In genomic region chr9:128190516-128191405, GRCh38 we compare ENCODE assay signal across 1 cellular context.
A peak's percentile ranks its signal among the peaks of the same experiment; 100 is the strongest.
TF ChIP-seq lines count a peak whose summit lies in the region.

No MANE protein-coding gene starts in this region.

TF ChIP-seq in HEK293, 187 proteins besides CTCF, POLR2A, EP300 and RAD21 (continued from another document and continues in another):
- peak; percentile 35 for TF ChIP-seq PATZ1 (tag by site-specific recombination; IDR thresholded peaks at IDR 0.05)
- no peak for TF ChIP-seq ZNF174 (tag by site-specific recombination; IDR thresholded peaks at IDR 0.05)
- TF ChIP-seq ZBTB21 (tag by site-specific recombination; IDR thresholded peaks at IDR 0.05): no peak
- TF ChIP-seq ZNF510 (tag by site-specific recombination; IDR thresholded peaks at IDR 0.05; ENCODE audit: insufficient replicate concordance): no peak
- TF ChIP-seq ZNF560 (tag by site-specific recombination; IDR thresholded peaks at IDR 0.05; ENCODE audit: borderline replicate concordance): no peak
- TF ChIP-seq ZBTB8A (tag by site-specific recombination; IDR thresholded peaks at IDR 0.05): 0 out of 2 replicates have a peak, but pooled peaks have one; percentile 67
- TF ChIP-seq ZNF530 (tag by site-specific recombination; IDR thresholded peaks at IDR 0.05; ENCODE audit: low read depth): no peak
- TF ChIP-seq, protein P1, sequence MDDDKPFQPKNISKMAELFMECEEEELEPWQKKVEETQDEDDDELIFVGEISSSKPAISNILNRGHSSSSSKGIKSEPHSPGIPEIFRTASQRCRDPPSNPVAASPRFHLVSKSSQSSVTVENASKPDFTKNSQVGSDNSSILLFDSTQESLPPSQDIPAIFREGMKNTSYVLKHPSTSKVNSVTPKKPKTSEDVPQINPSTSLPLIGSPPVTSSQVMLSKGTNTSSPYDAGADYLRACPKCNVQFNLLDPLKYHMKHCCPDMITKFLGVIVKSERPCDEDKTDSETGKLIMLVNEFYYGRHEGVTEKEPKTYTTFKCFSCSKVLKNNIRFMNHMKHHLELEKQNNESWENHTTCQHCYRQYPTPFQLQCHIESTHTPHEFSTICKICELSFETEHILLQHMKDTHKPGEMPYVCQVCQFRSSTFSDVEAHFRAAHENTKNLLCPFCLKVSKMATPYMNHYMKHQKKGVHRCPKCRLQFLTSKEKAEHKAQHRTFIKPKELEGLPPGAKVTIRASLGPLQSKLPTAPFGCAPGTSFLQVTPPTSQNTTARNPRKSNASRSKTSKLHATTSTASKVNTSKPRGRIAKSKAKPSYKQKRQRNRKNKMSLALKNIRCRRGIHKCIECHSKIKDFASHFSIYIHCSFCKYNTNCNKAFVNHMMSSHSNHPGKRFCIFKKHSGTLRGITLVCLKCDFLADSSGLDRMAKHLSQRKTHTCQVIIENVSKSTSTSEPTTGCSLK (tag by site-specific recombination; IDR thresholded peaks at IDR 0.05): no peak
- TF ChIP-seq ZNF223 (tag by site-specific recombination; IDR thresholded peaks at IDR 0.05): no peak
- TF ChIP-seq, protein P2, sequence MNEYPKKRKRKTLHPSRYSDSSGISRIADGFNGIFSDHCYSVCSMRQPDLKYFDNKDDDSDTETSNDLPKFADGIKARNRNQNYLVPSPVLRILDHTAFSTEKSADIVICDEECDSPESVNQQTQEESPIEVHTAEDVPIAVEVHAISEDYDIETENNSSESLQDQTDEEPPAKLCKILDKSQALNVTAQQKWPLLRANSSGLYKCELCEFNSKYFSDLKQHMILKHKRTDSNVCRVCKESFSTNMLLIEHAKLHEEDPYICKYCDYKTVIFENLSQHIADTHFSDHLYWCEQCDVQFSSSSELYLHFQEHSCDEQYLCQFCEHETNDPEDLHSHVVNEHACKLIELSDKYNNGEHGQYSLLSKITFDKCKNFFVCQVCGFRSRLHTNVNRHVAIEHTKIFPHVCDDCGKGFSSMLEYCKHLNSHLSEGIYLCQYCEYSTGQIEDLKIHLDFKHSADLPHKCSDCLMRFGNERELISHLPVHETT (tag by site-specific recombination; IDR thresholded peaks at IDR 0.05): no peak
- TF ChIP-seq GLI2 (tag by site-specific recombination; IDR thresholded peaks at IDR 0.05; ENCODE audit: borderline replicate concordance, low read depth): no peak
- TF ChIP-seq KLF10 (tag by site-specific recombination; IDR thresholded peaks at IDR 0.05): no peak
- no peak for TF ChIP-seq ZBTB1 (tag by site-specific recombination; IDR thresholded peaks at IDR 0.05)
- no peak for TF ChIP-seq OVOL3 (tag by site-specific recombination; IDR thresholded peaks at IDR 0.05)
- no peak for TF ChIP-seq ZNF48 (tag by site-specific recombination; IDR thresholded peaks at IDR 0.05)
- TF ChIP-seq ZNF24 (tag by site-specific recombination; IDR thresholded peaks at IDR 0.05): no peak
- TF ChIP-seq ZNF777 (tag by site-specific recombination; IDR thresholded peaks at IDR 0.05; ENCODE audit: borderline replicate concordance): no peak
- TF ChIP-seq ZNF529 (tag by site-specific recombination; IDR thresholded peaks at IDR 0.05; ENCODE audit: insufficient replicate concordance): no peak
- TF ChIP-seq ZNF548 (tag by site-specific recombination; IDR thresholded peaks at IDR 0.05): no peak
- no peak for TF ChIP-seq ZNF785 (tag by site-specific recombination; IDR thresholded peaks at IDR 0.05)
- TF ChIP-seq ZNF366 (tag by site-specific recombination; conservative IDR thresholded peaks at IDR 0.05): 0 out of 2 replicates have a peak, but pooled peaks have one; percentile 31
- no peak for TF ChIP-seq PRDM1 (tag by site-specific recombination; IDR thresholded peaks at IDR 0.05)
- peak; percentile 96 for TF ChIP-seq ZFHX2 (tag by site-specific recombination; conservative IDR thresholded peaks at IDR 0.05)
- peak; percentile 68 for TF ChIP-seq ZBTB44 (tag by site-specific recombination; IDR thresholded peaks at IDR 0.05)
- TF ChIP-seq KLF16 (tag by site-specific recombination; IDR thresholded peaks at IDR 0.05): peak; percentile 48; the same call in 1 of the 2 replicates
- TF ChIP-seq ZBTB7A (tag by site-specific recombination; IDR thresholded peaks at IDR 0.05; ENCODE audit: low read depth): peak; percentile 56; the same call in 1 of the 2 replicates
- TF ChIP-seq ZNF202 (tag by site-specific recombination; IDR thresholded peaks at IDR 0.05; ENCODE audit: borderline replicate concordance): no peak
- TF ChIP-seq GLIS2 (tag by site-specific recombination; IDR thresholded peaks at IDR 0.05): peak; percentile 66
- TF ChIP-seq, protein P3, sequence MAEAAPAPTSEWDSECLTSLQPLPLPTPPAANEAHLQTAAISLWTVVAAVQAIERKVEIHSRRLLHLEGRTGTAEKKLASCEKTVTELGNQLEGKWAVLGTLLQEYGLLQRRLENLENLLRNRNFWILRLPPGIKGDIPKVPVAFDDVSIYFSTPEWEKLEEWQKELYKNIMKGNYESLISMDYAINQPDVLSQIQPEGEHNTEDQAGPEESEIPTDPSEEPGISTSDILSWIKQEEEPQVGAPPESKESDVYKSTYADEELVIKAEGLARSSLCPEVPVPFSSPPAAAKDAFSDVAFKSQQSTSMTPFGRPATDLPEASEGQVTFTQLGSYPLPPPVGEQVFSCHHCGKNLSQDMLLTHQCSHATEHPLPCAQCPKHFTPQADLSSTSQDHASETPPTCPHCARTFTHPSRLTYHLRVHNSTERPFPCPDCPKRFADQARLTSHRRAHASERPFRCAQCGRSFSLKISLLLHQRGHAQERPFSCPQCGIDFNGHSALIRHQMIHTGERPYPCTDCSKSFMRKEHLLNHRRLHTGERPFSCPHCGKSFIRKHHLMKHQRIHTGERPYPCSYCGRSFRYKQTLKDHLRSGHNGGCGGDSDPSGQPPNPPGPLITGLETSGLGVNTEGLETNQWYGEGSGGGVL (tag by site-specific recombination; IDR thresholded peaks at IDR 0.05): no peak
- TF ChIP-seq, protein P4, sequence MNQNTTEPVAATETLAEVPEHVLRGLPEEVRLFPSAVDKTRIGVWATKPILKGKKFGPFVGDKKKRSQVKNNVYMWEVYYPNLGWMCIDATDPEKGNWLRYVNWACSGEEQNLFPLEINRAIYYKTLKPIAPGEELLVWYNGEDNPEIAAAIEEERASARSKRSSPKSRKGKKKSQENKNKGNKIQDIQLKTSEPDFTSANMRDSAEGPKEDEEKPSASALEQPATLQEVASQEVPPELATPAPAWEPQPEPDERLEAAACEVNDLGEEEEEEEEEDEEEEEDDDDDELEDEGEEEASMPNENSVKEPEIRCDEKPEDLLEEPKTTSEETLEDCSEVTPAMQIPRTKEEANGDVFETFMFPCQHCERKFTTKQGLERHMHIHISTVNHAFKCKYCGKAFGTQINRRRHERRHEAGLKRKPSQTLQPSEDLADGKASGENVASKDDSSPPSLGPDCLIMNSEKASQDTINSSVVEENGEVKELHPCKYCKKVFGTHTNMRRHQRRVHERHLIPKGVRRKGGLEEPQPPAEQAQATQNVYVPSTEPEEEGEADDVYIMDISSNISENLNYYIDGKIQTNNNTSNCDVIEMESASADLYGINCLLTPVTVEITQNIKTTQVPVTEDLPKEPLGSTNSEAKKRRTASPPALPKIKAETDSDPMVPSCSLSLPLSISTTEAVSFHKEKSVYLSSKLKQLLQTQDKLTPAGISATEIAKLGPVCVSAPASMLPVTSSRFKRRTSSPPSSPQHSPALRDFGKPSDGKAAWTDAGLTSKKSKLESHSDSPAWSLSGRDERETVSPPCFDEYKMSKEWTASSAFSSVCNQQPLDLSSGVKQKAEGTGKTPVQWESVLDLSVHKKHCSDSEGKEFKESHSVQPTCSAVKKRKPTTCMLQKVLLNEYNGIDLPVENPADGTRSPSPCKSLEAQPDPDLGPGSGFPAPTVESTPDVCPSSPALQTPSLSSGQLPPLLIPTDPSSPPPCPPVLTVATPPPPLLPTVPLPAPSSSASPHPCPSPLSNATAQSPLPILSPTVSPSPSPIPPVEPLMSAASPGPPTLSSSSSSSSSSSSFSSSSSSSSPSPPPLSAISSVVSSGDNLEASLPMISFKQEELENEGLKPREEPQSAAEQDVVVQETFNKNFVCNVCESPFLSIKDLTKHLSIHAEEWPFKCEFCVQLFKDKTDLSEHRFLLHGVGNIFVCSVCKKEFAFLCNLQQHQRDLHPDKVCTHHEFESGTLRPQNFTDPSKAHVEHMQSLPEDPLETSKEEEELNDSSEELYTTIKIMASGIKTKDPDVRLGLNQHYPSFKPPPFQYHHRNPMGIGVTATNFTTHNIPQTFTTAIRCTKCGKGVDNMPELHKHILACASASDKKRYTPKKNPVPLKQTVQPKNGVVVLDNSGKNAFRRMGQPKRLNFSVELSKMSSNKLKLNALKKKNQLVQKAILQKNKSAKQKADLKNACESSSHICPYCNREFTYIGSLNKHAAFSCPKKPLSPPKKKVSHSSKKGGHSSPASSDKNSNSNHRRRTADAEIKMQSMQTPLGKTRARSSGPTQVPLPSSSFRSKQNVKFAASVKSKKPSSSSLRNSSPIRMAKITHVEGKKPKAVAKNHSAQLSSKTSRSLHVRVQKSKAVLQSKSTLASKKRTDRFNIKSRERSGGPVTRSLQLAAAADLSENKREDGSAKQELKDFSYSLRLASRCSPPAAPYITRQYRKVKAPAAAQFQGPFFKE (tag by site-specific recombination; IDR thresholded peaks at IDR 0.05; ENCODE audit: borderline replicate concordance): no peak
- TF ChIP-seq ZNF624 (tag by site-specific recombination; IDR thresholded peaks at IDR 0.05): no peak
- TF ChIP-seq GLIS1 (tag by site-specific recombination; IDR thresholded peaks at IDR 0.05): no peak
- TF ChIP-seq ZNF341 (tag by site-specific recombination; IDR thresholded peaks at IDR 0.05; ENCODE audit: low read depth): peak; percentile 56
- TF ChIP-seq SETDB1 (IDR thresholded peaks at IDR 0.05; ENCODE audit: insufficient read length, low read length): no peak
- TF ChIP-seq ZNF626 (tag by site-specific recombination; IDR thresholded peaks at IDR 0.05): no peak
- no peak for TF ChIP-seq ZNF692 (tag by site-specific recombination; IDR thresholded peaks at IDR 0.05)
- peak; percentile 44; the same call in 1 of the 2 replicates for TF ChIP-seq YY2 (tag by site-specific recombination; IDR thresholded peaks at IDR 0.05)
- no peak for TF ChIP-seq SALL2 (tag by site-specific recombination; IDR thresholded peaks at IDR 0.05; ENCODE audit: borderline replicate concordance)
- no peak for TF ChIP-seq RBAK (tag by site-specific recombination; IDR thresholded peaks at IDR 0.05)
- no peak for TF ChIP-seq AEBP2 (tag by site-specific recombination; IDR thresholded peaks at IDR 0.05; ENCODE audit: borderline replicate concordance)
- TF ChIP-seq ZNF571 (tag by site-specific recombination; IDR thresholded peaks at IDR 0.05): no peak
- no peak for TF ChIP-seq ZNF2 (tag by site-specific recombination; IDR thresholded peaks at IDR 0.05)
- TF ChIP-seq ZNF19 (tag by site-specific recombination; IDR thresholded peaks at IDR 0.05; ENCODE audit: low read depth): no peak
- TF ChIP-seq HOXC10 (CRISPR knock-in tag; IDR thresholded peaks at IDR 0.05): 0 out of 2 replicates have a peak, but pooled peaks have one; percentile 19
- TF ChIP-seq PBX3 (CRISPR knock-in tag; IDR thresholded peaks at IDR 0.05): no peak
- TF ChIP-seq EGR2 (tag by site-specific recombination; IDR thresholded peaks at IDR 0.05; ENCODE audit: low read depth): peak; percentile 88
